ENCODE assay signal across 8 cellular contexts in the genomic region with DNA sequence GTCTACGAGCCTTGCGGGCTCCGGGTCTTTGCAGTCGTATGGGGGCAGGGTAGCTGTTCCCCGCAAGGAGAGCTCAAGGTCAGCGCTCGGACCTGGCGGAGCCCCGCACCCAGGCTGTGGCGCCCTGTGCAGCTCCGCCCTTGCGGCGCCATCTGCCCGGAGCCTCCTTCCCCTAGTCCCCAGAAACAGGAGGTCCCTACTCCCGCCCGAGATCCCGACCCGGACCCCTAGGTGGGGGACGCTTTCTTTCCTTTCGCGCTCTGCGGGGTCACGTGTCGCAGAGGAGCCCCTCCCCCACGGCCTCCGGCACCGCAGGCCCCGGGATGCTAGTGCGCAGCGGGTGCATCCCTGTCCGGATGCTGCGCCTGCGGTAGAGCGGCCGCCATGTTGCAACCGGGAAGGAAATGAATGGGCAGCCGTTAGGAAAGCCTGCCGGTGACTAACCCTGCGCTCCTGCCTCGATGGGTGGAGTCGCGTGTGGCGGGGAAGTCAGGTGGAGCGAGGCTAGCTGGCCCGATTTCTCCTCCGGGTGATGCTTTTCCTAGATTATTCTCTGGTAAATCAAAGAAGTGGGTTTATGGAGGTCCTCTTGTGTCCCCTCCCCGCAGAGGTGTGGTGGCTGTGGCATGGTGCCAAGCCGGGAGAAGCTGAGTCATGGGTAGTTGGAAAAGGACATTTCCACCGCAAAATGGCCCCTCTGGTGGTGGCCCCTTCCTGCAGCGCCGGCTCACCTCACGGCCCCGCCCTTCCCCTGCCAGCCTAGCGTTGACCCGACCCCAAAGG. TPM values are rescaled to one million over a fixed set of nuclear protein-coding genes. Genes with fewer than 3 reads are reported as not detected.
A peak's percentile ranks its signal among the peaks of the same experiment; 100 is the strongest.
DNase-seq lines count a peak whose midpoint lies in the region; ATAC-seq and TF ChIP-seq lines count a peak whose summit lies in the region.

No MANE protein-coding gene starts in this region.

- peaks cover 27% of the 10 kb centered on the region for H3K4me1 ChIP-seq in fibroblast of lung (ENCODE audit: control insufficient read depth, extremely low read depth, insufficient read depth, low read length)

- H3K27ac Mint-ChIP-seq in activated T-helper 17 cell treated with anti-CD3 and anti-CD28 coated beads, Interleukin-2, amount 50 U/mL, for 72 hours, result peak overlapping the region; percentile 98
- H3K27ac Mint-ChIP-seq in natural killer cell, result peak overlapping the region; percentile 96 to 98
- H3K27ac Mint-ChIP-seq in stimulated activated naive CD8-positive, alpha-beta T cell treated with anti-CD3 and anti-CD28 coated beads, Interleukin-15, Interleukin-2, amounts not matched to agents 100 ng/mL and 50 ng/mL, for 24 hours, result peak overlapping the region; percentile 100

- H3K9ac ChIP-seq in fibroblast of lung (ENCODE audit: insufficient read depth, low read length), result peak overlapping the region; percentile 98

- TF ChIP-seq CTCF in fibroblast of lung (conservative IDR thresholded peaks at IDR 0.05 in 1 of 2, IDR thresholded peaks at IDR 0.05 in 1 of 2; ENCODE audit: low read depth in 1 of 2, low read length in 2 of 2) (no peak), natural killer cell (IDR thresholded peaks at IDR 0.05) (peak; percentile 11)

- peak overlapping the region; percentile 88 for H3K4me3 Mint-ChIP-seq in activated T-helper 17 cell treated with anti-CD3 and anti-CD28 coated beads, Interleukin-2, amount 50 U/mL, for 72 hours
- H3K4me3 Mint-ChIP-seq in natural killer cell, result peak overlapping the region; percentile 97
- peak overlapping the region; percentile 99 for H3K4me3 Mint-ChIP-seq in stimulated activated naive CD8-positive, alpha-beta T cell treated with anti-CD3 and anti-CD28 coated beads, Interleukin-15, Interleukin-2, amounts not matched to agents 100 ng/mL and 50 ng/mL, for 24 hours

- H3K27ac ChIP-seq in fibroblast of lung (ENCODE audit: insufficient read depth, low read length), result peak overlapping the region; percentile 98

- no peaks in the 10 kb centered on the region for H3K9me3 Mint-ChIP-seq in activated T-helper 17 cell treated with anti-CD3 and anti-CD28 coated beads, Interleukin-2, amount 50 U/mL, for 72 hours
- H3K9me3 Mint-ChIP-seq in natural killer cell, result no peaks in the 10 kb centered on the region
- no peaks in the 10 kb centered on the region for H3K9me3 Mint-ChIP-seq in stimulated activated naive CD8-positive, alpha-beta T cell treated with anti-CD3 and anti-CD28 coated beads, Interleukin-15, Interleukin-2, amounts not matched to agents 100 ng/mL and 50 ng/mL, for 24 hours

- peaks cover 48% of the 10 kb centered on the region for H3K79me2 ChIP-seq in fibroblast of lung (ENCODE audit: control insufficient read depth, insufficient read depth, low read length)

- H3K4me2 ChIP-seq in fibroblast of lung (ENCODE audit: extremely low read depth, insufficient read depth, low read length), result peak overlapping the region; percentile 100

- DNase-seq in NCI-H187 (lab: John Stamatoyannopoulos, UW), result peak; percentile 20 to 31
- no peak for DNase-seq in NCI-H187 treated with DMSO at 0.1 percent for 48 hours (lab: John Stamatoyannopoulos, UW)
- peak; percentile 77 for DNase-seq in fibroblast of lung (ENCODE audit: low read depth in 2 of 2)
- peak; percentile 68 for DNase-seq in natural killer cell

- intact Hi-C loops in natural killer cell (cut with micrococcal nuclease), result loop anchor here (2.0 to 10.0 kb wide), 6 partner anchors 64 to 470 kb away; a partner anchor contains a TSS

- no peaks in the 10 kb centered on the region for H3K9me3 ChIP-seq in fibroblast of lung (ENCODE audit: control insufficient read depth, insufficient read depth, low read depth, low read length)

- peak overlapping the region; percentile 86 to 98 (median 94) for H3K4me3 ChIP-seq in fibroblast of lung (replicated peaks in 1 of 4; ENCODE audit: control extremely low read depth in 1 of 4, insufficient read depth in 1 of 4, low read depth in 3 of 4, low read length in 4 of 4)

- no peaks in the 10 kb centered on the region for H4K20me1 ChIP-seq in fibroblast of lung (ENCODE audit: control insufficient read depth, extremely low read depth, insufficient read depth, low read length)

- no peaks in the 10 kb centered on the region for H3K27me3 Mint-ChIP-seq in activated T-helper 17 cell treated with anti-CD3 and anti-CD28 coated beads, Interleukin-2, amount 50 U/mL, for 72 hours
- H3K27me3 Mint-ChIP-seq in natural killer cell (ENCODE audit: low read depth in 2 of 2), result no peaks in the 10 kb centered on the region
- H3K27me3 Mint-ChIP-seq in stimulated activated naive CD8-positive, alpha-beta T cell treated with anti-CD3 and anti-CD28 coated beads, Interleukin-15, Interleukin-2, amounts not matched to agents 100 ng/mL and 50 ng/mL, for 24 hours, result no peaks in the 10 kb centered on the region

- no peak overlapping the region for H2AFZ ChIP-seq in fibroblast of lung (ENCODE audit: low read length)

- ATAC-seq in HG03520 (IDR thresholded peaks at IDR 0.05; ENCODE audit: unreplicated experiment) (peak; percentile 3), natural killer cell (peak; percentile 18 to 45 (median 20))
- peak; percentile 5 for ATAC-seq in activated T-helper 17 cell treated with anti-CD3 and anti-CD28 coated beads, Interleukin-2, amount 50 U/mL, for 72 hours (replicated peaks)

- peaks cover 15% of the 10 kb centered on the region for H3K4me1 Mint-ChIP-seq in activated T-helper 17 cell treated with anti-CD3 and anti-CD28 coated beads, Interleukin-2, amount 50 U/mL, for 72 hours
- H3K4me1 Mint-ChIP-seq in natural killer cell, result peaks cover 32 to 57% of the 10 kb centered on the region in 2 donors
- peaks cover 70% of the 10 kb centered on the region for H3K4me1 Mint-ChIP-seq in stimulated activated naive CD8-positive, alpha-beta T cell treated with anti-CD3 and anti-CD28 coated beads, Interleukin-15, Interleukin-2, amounts not matched to agents 100 ng/mL and 50 ng/mL, for 24 hours (ENCODE audit: low read depth)

- peaks cover 96% of the 10 kb centered on the region for H3K36me3 Mint-ChIP-seq in activated T-helper 17 cell treated with anti-CD3 and anti-CD28 coated beads, Interleukin-2, amount 50 U/mL, for 72 hours (ENCODE audit: low read depth)
- H3K36me3 Mint-ChIP-seq in natural killer cell, result peaks cover 10% of the 10 kb centered on the region
- H3K36me3 Mint-ChIP-seq in stimulated activated naive CD8-positive, alpha-beta T cell treated with anti-CD3 and anti-CD28 coated beads, Interleukin-15, Interleukin-2, amounts not matched to agents 100 ng/mL and 50 ng/mL, for 24 hours (ENCODE audit: low read depth), result peaks cover 79% of the 10 kb centered on the region

- H3K36me3 ChIP-seq in fibroblast of lung (ENCODE audit: control insufficient read depth, insufficient read depth, low read length), result peaks cover 39% of the 10 kb centered on the region

- no peaks in the 10 kb centered on the region for H3K27me3 ChIP-seq in fibroblast of lung (ENCODE audit: control insufficient read depth, insufficient read depth, low read length)

TF ChIP-seq in PFSK-1, 5 proteins besides CTCF, POLR2A, EP300 and RAD21 (continues in another document):
- no peak for TF ChIP-seq FOXP2 (optimal IDR thresholded peaks at IDR 0.05; ENCODE audit: borderline replicate concordance, extremely low read depth, extremely low read length, insufficient read depth)

RNA-seq across cellular contexts. Expression of a gene that starts 0.8 kb away (rescaled TPM):
- polyA plus RNA-seq in PFSK-1 (2012; ENCODE audit: insufficient read length, low read depth), result 4,306 TPM
- 1,000 to 10,000 TPM; 7,000 to 9,788 TPM for total RNA-seq in activated T-helper 17 cell treated with anti-CD3 and anti-CD28 coated beads, Interleukin-2, amount 50 U/mL, for 72 hours
- 4,386 and 6,255 TPM in 2 replicates for total RNA-seq in fibroblast of lung
- polyA plus RNA-seq in fibroblast of lung, result 8,983 and 11,838 TPM in 2 replicates
- 8,065 and 9,561 TPM in 2 replicates for polyA plus RNA-seq in fibroblast of lung (2012)
- 22,076 and 22,226 TPM in 2 replicates for polyA minus RNA-seq in fibroblast of lung (ENCODE audit: low replicate concordance)
- total RNA-seq in natural killer cell, result 100 to 1,000 TPM; 606 to 729 (median 642) TPM

RNA-seq across cellular contexts. Expression of a gene that starts 20.7 kb away (rescaled TPM):
- polyA plus RNA-seq in PFSK-1 (2012; ENCODE audit: insufficient read length, low read depth), result 26.4 TPM
- total RNA-seq in activated T-helper 17 cell treated with anti-CD3 and anti-CD28 coated beads, Interleukin-2, amount 50 U/mL, for 72 hours, result 10 to 100 TPM in 1 of 2 donors, 1 to 10 TPM in 1; 8.0 to 13.0 TPM
- total RNA-seq in fibroblast of lung (8.2 and 16.8 TPM in 2 replicates), natural killer cell (10 to 100 TPM; 51.5 to 67.7 (median 62.3) TPM)
- 21.7 and 26.9 TPM in 2 replicates for polyA plus RNA-seq in fibroblast of lung
- 23.6 and 25.6 TPM in 2 replicates for polyA plus RNA-seq in fibroblast of lung (2012)
- 18.8 and 22.0 TPM in 2 replicates for polyA minus RNA-seq in fibroblast of lung (ENCODE audit: low replicate concordance)

RNA-seq across cellular contexts. Expression of a gene that starts 33.0 kb away (rescaled TPM):
- polyA plus RNA-seq in PFSK-1 (2012; ENCODE audit: insufficient read length, low read depth), result 108 TPM
- total RNA-seq in activated T-helper 17 cell treated with anti-CD3 and anti-CD28 coated beads, Interleukin-2, amount 50 U/mL, for 72 hours, result 100 to 1,000 TPM in 1 of 2 donors, 10 to 100 TPM in 1; 61.6 to 133 TPM
- total RNA-seq in fibroblast of lung, result 11.7 and 13.9 TPM in 2 replicates
- polyA plus RNA-seq in fibroblast of lung, result 26.1 and 47.8 TPM in 2 replicates
- 18.6 and 34.5 TPM in 2 replicates for polyA plus RNA-seq in fibroblast of lung (2012)
- 77.1 and 94.1 TPM in 2 replicates for polyA minus RNA-seq in fibroblast of lung (ENCODE audit: low replicate concordance)
- 100 to 1,000 TPM in 1 of 3 donors, 10 to 100 TPM in 2; 85.2 to 105 (median 89.1) TPM for total RNA-seq in natural killer cell

RNA-seq across cellular contexts. Expression of a gene that starts 41.2 kb away (rescaled TPM):
- 43.1 TPM for polyA plus RNA-seq in PFSK-1 (2012; ENCODE audit: insufficient read length, low read depth)
- total RNA-seq in activated T-helper 17 cell treated with anti-CD3 and anti-CD28 coated beads, Interleukin-2, amount 50 U/mL, for 72 hours, result 100 to 1,000 TPM; 167 to 176 TPM
- 18.7 and 42.3 TPM in 2 replicates for total RNA-seq in fibroblast of lung
- 17.2 and 50.9 TPM in 2 replicates for polyA plus RNA-seq in fibroblast of lung
- polyA plus RNA-seq in fibroblast of lung (2012), result 16.7 and 45.5 TPM in 2 replicates
- polyA minus RNA-seq in fibroblast of lung (ENCODE audit: low replicate concordance), result 32.1 and 176 TPM in 2 replicates
- 10 to 100 TPM; 38.8 to 53.1 (median 44.1) TPM for total RNA-seq in natural killer cell

RNA-seq across cellular contexts. Expression of a gene that starts 42.0 kb away (rescaled TPM):
- polyA plus RNA-seq in PFSK-1 (2012; ENCODE audit: insufficient read length, low read depth), result 69.7 TPM
- 100 to 1,000 TPM; 262 to 317 TPM for total RNA-seq in activated T-helper 17 cell treated with anti-CD3 and anti-CD28 coated beads, Interleukin-2, amount 50 U/mL, for 72 hours
- total RNA-seq in fibroblast of lung (118 and 142 TPM in 2 replicates), natural killer cell (10 to 100 TPM; 32.8 to 48.3 (median 45.4) TPM)
- polyA plus RNA-seq in fibroblast of lung, result 120 and 166 TPM in 2 replicates
- polyA plus RNA-seq in fibroblast of lung (2012), result 242 and 298 TPM in 2 replicates
- polyA minus RNA-seq in fibroblast of lung (ENCODE audit: low replicate concordance), result 10.5 and 16.3 TPM in 2 replicates
